ENCODE assay signal across 8 cellular contexts in genomic region chr1:201025571-201026002, GRCh38. TPM values are rescaled to one million over a fixed set of nuclear protein-coding genes. Genes with fewer than 3 reads are reported as not detected.
DNase-seq lines count a peak whose midpoint lies in the region; ATAC-seq and TF ChIP-seq lines count a peak whose summit lies in the region.

No MANE protein-coding gene starts in this region.

- H3K36me3 Mint-ChIP-seq in activated CD4-positive, alpha-beta T cell treated with anti-CD3 and anti-CD28 coated beads, Interleukin-2, amount 10 ng/mL, durations not matched to agents 24 days and 14 days (ENCODE audit: low read depth) = peaks cover 7% of the 10 kb centered on the region
- H3K36me3 Mint-ChIP-seq in osteocyte (ENCODE audit: unreplicated experiment) = no peaks in the 10 kb centered on the region

- peak overlapping the region; percentile 66 for H3K4me3 Mint-ChIP-seq in activated CD4-positive, alpha-beta T cell treated with anti-CD3 and anti-CD28 coated beads, Interleukin-2, amount 10 ng/mL, durations not matched to agents 24 days and 14 days
- H3K4me3 Mint-ChIP-seq in osteocyte (ENCODE audit: unreplicated experiment) = no peak overlapping the region

- H3K9me3 Mint-ChIP-seq in activated CD4-positive, alpha-beta T cell treated with anti-CD3 and anti-CD28 coated beads, Interleukin-2, amount 10 ng/mL, durations not matched to agents 24 days and 14 days = no peaks in the 10 kb centered on the region
- H3K9me3 Mint-ChIP-seq in osteocyte (ENCODE audit: unreplicated experiment) = no peaks in the 10 kb centered on the region

- H3K9me3 ChIP-seq in adipocyte (ENCODE audit: control insufficient read depth, low read length) = no peaks in the 10 kb centered on the region

- TF ChIP-seq CTCF in osteocyte (IDR thresholded peaks at IDR 0.05) (peak; percentile 44), omental fat pad (IDR thresholded peaks at IDR 0.05) (no peak)

- H3K36me3 ChIP-seq in adipocyte (ENCODE audit: control insufficient read depth, insufficient read depth, low read length, severe bottlenecking) = no peaks in the 10 kb centered on the region

- H3K9ac ChIP-seq in adipocyte (ENCODE audit: low read length) = no peak overlapping the region

- peaks cover 7% of the 10 kb centered on the region for H3K27me3 ChIP-seq in adipocyte (replicated peaks; ENCODE audit: control insufficient read depth, insufficient read depth, low read length)

- ATAC-seq in omental fat pad (ENCODE audit: low FRiP score) = no peak
- no peak for ATAC-seq in GM19452 (IDR thresholded peaks at IDR 0.05; ENCODE audit: unreplicated experiment)

- H3K4me1 ChIP-seq in adipocyte (ENCODE audit: control insufficient read depth, insufficient read depth, low read length) = peaks cover 12% of the 10 kb centered on the region

- no peak overlapping the region for H3K4me3 ChIP-seq in adipocyte (ENCODE audit: low read length)

- DNase-seq in activated CD4-positive, alpha-beta T cell treated with anti-CD3 and anti-CD28 coated beads, Interleukin-2, amount 10 ng/mL, durations not matched to agents 24 days and 14 days = peak; percentile 71
- no peak for DNase-seq in activated CD4-positive, alpha-beta T cell treated with anti-CD3 and anti-CD28 coated beads for 4 hours
- peak; percentile 95 for DNase-seq in HT1080 (ENCODE audit: low read depth)
- DNase-seq in adipocyte (ENCODE audit: low read depth) = peak; percentile 22
- DNase-seq in osteocyte (ENCODE audit: extremely low spot score, unreplicated experiment) = no peak
- DNase-seq in omental fat pad (ENCODE audit: low spot score) = no peak
- no peak for DNase-seq in midbrain (lab: John Stamatoyannopoulos, UW)

- H3K27me3 Mint-ChIP-seq in activated CD4-positive, alpha-beta T cell treated with anti-CD3 and anti-CD28 coated beads, Interleukin-2, amount 10 ng/mL, durations not matched to agents 24 days and 14 days = no peaks in the 10 kb centered on the region
- peaks cover 5% of the 10 kb centered on the region for H3K27me3 Mint-ChIP-seq in osteocyte (ENCODE audit: unreplicated experiment)

- H3K27ac Mint-ChIP-seq in activated CD4-positive, alpha-beta T cell treated with anti-CD3 and anti-CD28 coated beads, Interleukin-2, amount 10 ng/mL, durations not matched to agents 24 days and 14 days = peak overlapping the region; percentile 70
- H3K27ac Mint-ChIP-seq in osteocyte (ENCODE audit: unreplicated experiment) = no peak overlapping the region

- intact Hi-C loops in activated CD4-positive, alpha-beta T cell treated with anti-CD3 and anti-CD28 coated beads, Interleukin-2, amount 10 ng/mL, durations not matched to agents 24 days and 14 days (cut with micrococcal nuclease) = loop anchor here (2.0 kb wide), 1 partner anchor 17 kb away; no protein-coding TSS in a partner anchor

- peaks cover 53% of the 10 kb centered on the region for H3K4me1 Mint-ChIP-seq in activated CD4-positive, alpha-beta T cell treated with anti-CD3 and anti-CD28 coated beads, Interleukin-2, amount 10 ng/mL, durations not matched to agents 24 days and 14 days
- H3K4me1 Mint-ChIP-seq in osteocyte (ENCODE audit: unreplicated experiment) = peaks cover 21% of the 10 kb centered on the region

RNA-seq across cellular contexts. Expression of gene KIF21B, which starts 2.1 kb away (rescaled TPM):
- 48.3 and 49.3 TPM in 2 replicates for total RNA-seq in activated CD4-positive, alpha-beta T cell treated with anti-CD3 and anti-CD28 coated beads, Interleukin-2, amount 10 ng/mL, durations not matched to agents 24 days and 14 days
- 4.7 and 5.2 TPM in 2 replicates for total RNA-seq in HT1080 (2014; rRNA removed; shearing (Covaris generic))
- 7.9 and 8.9 TPM in 2 replicates for polyA plus RNA-seq in HT1080 (2015; cell fraction: cytosol; rRNA removed)
- 14.3 and 15.3 TPM in 2 replicates for polyA plus RNA-seq in HT1080 (2015; cell fraction: nucleus; rRNA removed)
- 0.63 and 0.97 TPM in 2 replicates for total RNA-seq in osteocyte
- 1 to 10 TPM in 3 of 4 donors, under 1 TPM in 1; 0.93 to 6.1 (median 3.7) TPM for total RNA-seq in omental fat pad

Comparison
In these comparisons a context has a peak if more than half of its experiments do, and no peak if none do; other contexts are left out.
1. DNase-seq: peak in activated CD4-positive, alpha-beta T cell treated with anti-CD3 and anti-CD28 coated beads, Interleukin-2, amount 10 ng/mL, durations not matched to agents 24 days and 14 days (single experiment), HT1080 (single experiment) and adipocyte (single experiment); none in activated CD4-positive, alpha-beta T cell treated with anti-CD3 and anti-CD28 coated beads for 4 hours (0 of 2), osteocyte (single experiment), omental fat pad (single experiment) and midbrain (single experiment).